Comparison of ENCODE assay signal across 9 cellular contexts in genomic region chr16:25108054-25108453, GRCh38. TPM values are rescaled to one million over a fixed set of nuclear protein-coding genes. Genes with fewer than 3 reads are reported as not detected.
A peak's percentile ranks its signal among the peaks of the same experiment; 100 is the strongest.
DNase-seq lines count a peak whose midpoint lies in the region; ATAC-seq and TF ChIP-seq lines count a peak whose summit lies in the region.
"Had no signal": no experiment of that assay in that cellular context is flagged by ENCODE, and none has a peak within 500 bp of the region (broad histone marks: within the 10 kb centered on the region; RNA-seq: fewer than 3 reads in every experiment).

No MANE protein-coding gene starts in this region.

- H3K27ac ChIP-seq in OCI-LY3 (ENCODE audit: low read length) (peak overlapping the region; percentile 62), psoas muscle (peak overlapping the region; percentile 96), upper lobe of left lung (no peak overlapping the region)

- no peaks in the 10 kb centered on the region for H3K9me3 ChIP-seq in OCI-LY3 (ENCODE audit: insufficient read depth, low read length)
- no peaks in the 10 kb centered on the region for H3K9me3 ChIP-seq in psoas muscle
- H3K9me3 ChIP-seq in upper lobe of left lung = no peaks in the 10 kb centered on the region

- TF ChIP-seq POLR2A in upper lobe of left lung (IDR thresholded peaks at IDR 0.05) = no peak

- no peak for TF ChIP-seq EP300 in upper lobe of left lung (IDR thresholded peaks at IDR 0.05)

- H3K4me3 ChIP-seq in OCI-LY3 (ENCODE audit: low read length) (peak overlapping the region; percentile 88), psoas muscle (no peak overlapping the region), upper lobe of left lung (no peak overlapping the region)

- H4K20me1 ChIP-seq in OCI-LY3 (ENCODE audit: insufficient read depth, low read length) = no peaks in the 10 kb centered on the region

- H3K9ac ChIP-seq in OCI-LY3 (ENCODE audit: low read length) = peak overlapping the region; percentile 83; the same call in 1 of the 2 replicates

- TF ChIP-seq CTCF in OCI-LY3 (IDR thresholded peaks at IDR 0.05; ENCODE audit: low read depth, low read length) (peak; percentile 68), psoas muscle (IDR thresholded peaks at IDR 0.05) (no peak), upper lobe of left lung (IDR thresholded peaks at IDR 0.05) (no peak)

- ATAC-seq in psoas muscle = no peak
- no peak for ATAC-seq in HG02571 (IDR thresholded peaks at IDR 0.05; ENCODE audit: unreplicated experiment)
- no peak for ATAC-seq in upper lobe of left lung (ENCODE audit: low FRiP score in 2 of 2)

- H3K36me3 ChIP-seq in OCI-LY3 (replicated peaks; ENCODE audit: low read depth, low read length) (no peaks in the 10 kb centered on the region), psoas muscle (ENCODE audit: insufficient read depth in 1 of 2, low read depth in 1 of 2) (peaks cover 0 to 2% of the 10 kb centered on the region in 2 donors), upper lobe of left lung (no peaks in the 10 kb centered on the region)

- peak overlapping the region; percentile 94 for H3K4me2 ChIP-seq in OCI-LY3 (ENCODE audit: low read length)

- intact Hi-C loops in psoas muscle (cut with DNase I) = loop anchor here (5.0 to 10.0 kb wide), 2 partner anchors 51 to 123 kb away; no protein-coding TSS in a partner anchor

- peak; percentile 38 for DNase-seq in DMS 273 (lab: John Stamatoyannopoulos, UW; ENCODE audit: unreplicated experiment)
- DNase-seq in DMS 273 treated with DMSO at 0.1 percent for 48 hours (lab: John Stamatoyannopoulos, UW) = no peak
- peak; percentile 21 for DNase-seq in activated naive CD4-positive, alpha-beta T cell treated with Interleukin-2 at 50 U/mL for 16 hours
- DNase-seq in psoas muscle = no peak
- no peak for DNase-seq in upper lobe of left lung
- no peak for DNase-seq in COLO829 (ENCODE audit: low spot score)
- DNase-seq: islet precursor cell had no signal

- no peak overlapping the region for H2AFZ ChIP-seq in OCI-LY3 (ENCODE audit: low read depth, low read length)

- H3K4me1 ChIP-seq in OCI-LY3 (ENCODE audit: low read length) (peaks cover 33% of the 10 kb centered on the region), psoas muscle (peaks cover 38% of the 10 kb centered on the region), upper lobe of left lung (peaks cover 34 to 45% (median 38%) of the 10 kb centered on the region in 4 donors)

- WGBS in psoas muscle, 3 donors = 67 to 80% (median 75%) methylated on average over 3 of the region's 3 CpGs
- 58 to 82% methylated on average over 2 to 3 of the region's 3 CpGs for WGBS in upper lobe of left lung, 2 donors

- H3K27me3 ChIP-seq in OCI-LY3 (ENCODE audit: low read depth, low read length) (no peaks in the 10 kb centered on the region), psoas muscle (ENCODE audit: insufficient read depth in 3 of 3, low read length in 2 of 3) (no peaks in the 10 kb centered on the region), upper lobe of left lung (no peaks in the 10 kb centered on the region)

- H3K79me2 ChIP-seq in OCI-LY3 (ENCODE audit: low read length) = peaks cover 42% of the 10 kb centered on the region

RNA-seq across cellular contexts. Expression of gene LCMT1, which starts 3.5 kb away (rescaled TPM):
- total RNA-seq in psoas muscle (10 to 100 TPM; 35.1 to 54.5 (median 38.0) TPM), upper lobe of left lung (10 to 100 TPM; 20.8 to 37.8 (median 31.7) TPM)
- 10 to 100 TPM; 41.9 to 53.7 (median 51.6) TPM for polyA plus RNA-seq in psoas muscle

Comparison
In these comparisons a context has a peak if more than half of its experiments do, and no peak if none do; other contexts are left out.
1. DNase-seq: peak in DMS 273 (single experiment) and activated naive CD4-positive, alpha-beta T cell treated with Interleukin-2 at 50 U/mL for 16 hours (single experiment); none in DMS 273 treated with DMSO at 0.1 percent for 48 hours (single experiment), psoas muscle (0 of 2), upper lobe of left lung (0 of 2) and COLO829 (single experiment).
2. H3K27ac ChIP-seq: peak in OCI-LY3 (single experiment) and psoas muscle (single experiment); none in upper lobe of left lung (0 of 4).